In the genomic region with DNA sequence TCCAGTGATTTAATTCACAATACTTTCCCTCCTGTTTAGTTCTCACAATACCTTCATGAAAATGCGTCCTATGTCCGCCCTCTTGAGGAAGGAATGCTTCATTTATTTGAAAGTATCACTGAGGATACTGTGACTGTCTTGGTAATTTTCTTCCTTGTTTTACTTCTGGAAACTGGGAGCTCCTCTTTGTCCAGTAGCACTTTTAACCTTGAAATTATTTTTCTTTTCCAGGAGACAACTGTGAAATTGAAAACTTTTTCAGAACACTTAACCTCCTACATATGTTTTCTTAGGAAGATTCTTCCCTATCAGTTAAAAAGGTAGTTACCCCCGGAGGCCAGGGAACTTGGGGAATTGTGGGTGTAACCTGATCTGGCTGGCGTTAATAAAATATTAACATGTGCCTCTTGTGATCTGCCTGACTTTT, we compare ENCODE assay signal across 8 cellular contexts. TPM values are rescaled to one million over a fixed set of nuclear protein-coding genes. Genes with fewer than 3 reads are reported as not detected.
A peak's percentile ranks its signal among the peaks of the same experiment; 100 is the strongest.
DNase-seq lines count a peak whose midpoint lies in the region; ATAC-seq, FAIRE-seq and TF ChIP-seq lines count a peak whose summit lies in the region.

No MANE protein-coding gene starts in this region.

- peak overlapping the region; percentile 92 for H3K27ac Mint-ChIP-seq in progenitor cell of endocrine pancreas

- TF ChIP-seq CTCF in RWPE1 (conservative IDR thresholded peaks at IDR 0.05; ENCODE audit: low read depth) (peak; percentile 64), progenitor cell of endocrine pancreas (IDR thresholded peaks at IDR 0.05; ENCODE audit: unreplicated experiment) (peak; percentile 80)

- POLR2A ChIA-PET in RWPE1 (lab: Yijun Ruan, JAX; ENCODE audit: low non-redundant PET), result no interaction called here

- H3K27ac ChIP-seq in RWPE1, result no peak overlapping the region

- FAIRE-seq in H54 (lab: Jason Lieb, UNC), result no peak

- no peaks in the 10 kb centered on the region for H3K9me3 Mint-ChIP-seq in progenitor cell of endocrine pancreas (ENCODE audit: low read depth)

- no peaks in the 10 kb centered on the region for H3K27me3 Mint-ChIP-seq in progenitor cell of endocrine pancreas

- peak; percentile 22 for DNase-seq in HK-2 (ENCODE audit: unreplicated experiment)
- DNase-seq in RWPE1 (ENCODE audit: low spot score), result peak; percentile 38
- peak; percentile 71 for DNase-seq in foreskin melanocyte
- no peak for DNase-seq in progenitor cell of endocrine pancreas (ENCODE audit: low spot score, unreplicated experiment)
- DNase-seq in stimulated activated CD4-positive, alpha-beta T cell treated with anti-CD3 and anti-CD28 coated beads, Interleukin-2, amount 100 ng/mL, for 48 hours, result no peak
- no peak for DNase-seq in activated CD4-positive, alpha-beta T cell treated with anti-CD3 and anti-CD28 coated beads for 48 hours
- DNase-seq in H54 (ENCODE audit: insufficient read length, low spot score), result no peak

- peaks cover 27% of the 10 kb centered on the region for H3K36me3 Mint-ChIP-seq in progenitor cell of endocrine pancreas (ENCODE audit: insufficient read depth)

- peaks cover 9% of the 10 kb centered on the region for H3K4me1 Mint-ChIP-seq in progenitor cell of endocrine pancreas (ENCODE audit: low read depth)

- no peak overlapping the region for H3K4me3 Mint-ChIP-seq in progenitor cell of endocrine pancreas (ENCODE audit: low read depth)

- no peak for ATAC-seq in GM21526 (IDR thresholded peaks at IDR 0.05; ENCODE audit: low FRiP score, unreplicated experiment)

- CTCF ChIA-PET in RWPE1 (lab: Yijun Ruan, JAX), result interaction anchor here (0.6 to 1.4 kb wide), 13 partner anchors 11 to 850 kb away, joined by 3 to 5 read pairs (median 4); no protein-coding TSS in a partner anchor

- no peak for TF ChIP-seq POLR2A in H54 (IDR thresholded peaks at IDR 0.05; ENCODE audit: low read depth, low read length)

RNA-seq across cellular contexts. Expression of a gene that starts 30.5 kb away (rescaled TPM):
- 35.1 and 39.2 TPM in 2 replicates for total RNA-seq in progenitor cell of endocrine pancreas

RNA-seq across cellular contexts. Expression of a gene that starts 58.9 kb away (rescaled TPM):
- total RNA-seq in progenitor cell of endocrine pancreas, result 8.2 and 8.6 TPM in 2 replicates

Comparison
In these comparisons a context has a peak if more than half of its experiments do, and no peak if none do; other contexts are left out.
1. DNase-seq: peak in HK-2 (single experiment), RWPE1 (single experiment) and foreskin melanocyte (single experiment); none in progenitor cell of endocrine pancreas (single experiment), stimulated activated CD4-positive, alpha-beta T cell treated with anti-CD3 and anti-CD28 coated beads, Interleukin-2, amount 100 ng/mL, for 48 hours (0 of 2), activated CD4-positive, alpha-beta T cell treated with anti-CD3 and anti-CD28 coated beads for 48 hours (single experiment) and H54 (single experiment).